Comparison of ENCODE assay signal across 16 cellular contexts in genomic region chr14:76500480-76500879, GRCh38.
DNase-seq lines count a peak whose midpoint lies in the region; ATAC-seq and TF ChIP-seq lines count a peak whose summit lies in the region.
"Had no signal": no experiment of that assay in that cellular context is flagged by ENCODE, and none has a peak within 500 bp of the region (broad histone marks: within the 10 kb centered on the region; RNA-seq: fewer than 3 reads in every experiment).

No MANE protein-coding gene starts in this region.

- H3K36me3 ChIP-seq in OCI-LY3 (replicated peaks; ENCODE audit: low read depth, low read length) (no peaks in the 10 kb centered on the region), gastrocnemius medialis (no peaks in the 10 kb centered on the region)
- H3K36me3 ChIP-seq: BE2C had no signal

- in situ Hi-C loops in gastrocnemius medialis (cut with MboI; ENCODE audit: low sequenced_read_pairs in 4 of 4) = no loop called here

- H3K9me3 ChIP-seq in OCI-LY3 (ENCODE audit: insufficient read depth, low read length) (no peaks in the 10 kb centered on the region), gastrocnemius medialis (no peaks in the 10 kb centered on the region)
- H3K9me3 ChIP-seq: BE2C had no signal

- H3K4me3 ChIP-seq in OCI-LY3 (ENCODE audit: low read length) = no peak overlapping the region
- no peak overlapping the region for H3K4me3 ChIP-seq in gastrocnemius medialis
- H3K4me3 ChIP-seq: PC-9 had no signal

- H3K27ac ChIP-seq in OCI-LY3 (ENCODE audit: low read length) (no peak overlapping the region), gastrocnemius medialis (no peak overlapping the region)
- H3K27ac ChIP-seq: PC-9 had no signal

- intact Hi-C loops in posterior vena cava (cut with DNase I) (loop anchor here in 1 of 2 donors (2.0 kb wide), 1 partner anchor 34 kb away; no protein-coding TSS in a partner anchor), gastrocnemius medialis (cut with DNase I; ENCODE audit: low total_unique reads) (no loop called here)

- no peak overlapping the region for H3K9ac ChIP-seq in OCI-LY3 (ENCODE audit: low read length)

- H3K4me2 ChIP-seq in OCI-LY3 (ENCODE audit: low read length) = no peak overlapping the region
- H3K4me2 ChIP-seq: PC-9 had no signal

- DNase-seq in DMS 273 (lab: John Stamatoyannopoulos, UW; ENCODE audit: unreplicated experiment) (peak; percentile 65), GM04503 (ENCODE audit: low read depth) (peak; percentile 1), posterior vena cava (ENCODE audit: low spot score) (peak; percentile 76), gastrocnemius medialis (no peak), GM19240 (ENCODE audit: insufficient read length, low spot score) (no peak)
- DNase-seq: BE2C; Calu3; CD4-positive, alpha-beta memory T cell; DND-41; H9; NCI-H1105; NCI-H187 treated with DMSO at 0.1 percent for 48 hours; NCI-H748 treated with DMSO at 0.1 percent for 48 hours; PC-9 had no signal

- H4K20me1 ChIP-seq in OCI-LY3 (ENCODE audit: insufficient read depth, low read length) = no peaks in the 10 kb centered on the region

- no peaks in the 10 kb centered on the region for H3K79me2 ChIP-seq in OCI-LY3 (ENCODE audit: low read length)

- 0 out of 2 replicates have a peak overlapping the region, but pooled peaks have one; percentile 39 for H2AFZ ChIP-seq in OCI-LY3 (ENCODE audit: low read depth, low read length)
- H2AFZ ChIP-seq: PC-9 had no signal

- TF ChIP-seq POLR2A in gastrocnemius medialis (IDR thresholded peaks at IDR 0.05) = no peak

- peaks cover 23% of the 10 kb centered on the region for H3K27me3 ChIP-seq in OCI-LY3 (ENCODE audit: low read depth, low read length)
- H3K27me3 ChIP-seq in gastrocnemius medialis = no peaks in the 10 kb centered on the region
- H3K27me3 ChIP-seq: BE2C had no signal

- TF ChIP-seq CTCF in OCI-LY3 (IDR thresholded peaks at IDR 0.05; ENCODE audit: low read depth, low read length) = no peak
- TF ChIP-seq CTCF in gastrocnemius medialis (IDR thresholded peaks at IDR 0.05 in 4 of 5, conservative IDR thresholded peaks at IDR 0.05 in 1 of 5) = no peak

- no peak for ATAC-seq in GM21360 (IDR thresholded peaks at IDR 0.05; ENCODE audit: unreplicated experiment)
- no peak for ATAC-seq in gastrocnemius medialis

- H3K4me1 ChIP-seq in OCI-LY3 (ENCODE audit: low read length) = peaks cover 7% of the 10 kb centered on the region; the same call in 1 of the 2 replicates
- no peaks in the 10 kb centered on the region for H3K4me1 ChIP-seq in gastrocnemius medialis
- H3K4me1 ChIP-seq: BE2C had no signal

Comparison
In these comparisons a context has a peak if more than half of its experiments do, and no peak if none do; other contexts are left out.
1. DNase-seq: peak in DMS 273 (single experiment), GM04503 (single experiment) and posterior vena cava (single experiment); none in gastrocnemius medialis (0 of 2) and GM19240 (single experiment).